26 cellular contexts compared by ENCODE assay signal in genomic region chr4:186953601-186954260, GRCh38.
DNase-seq lines count a peak whose midpoint lies in the region; ATAC-seq, FAIRE-seq and TF ChIP-seq lines count a peak whose summit lies in the region.
"Had no signal": no experiment of that assay in that cellular context is flagged by ENCODE, and none has a peak within 500 bp of the region (broad histone marks: within the 10 kb centered on the region; RNA-seq: fewer than 3 reads in every experiment).

No MANE protein-coding gene starts in this region.

- no peaks in the 10 kb centered on the region for H3K9me3 ChIP-seq in HCT116 (ENCODE audit: control insufficient read depth in 1 of 2, insufficient read depth in 1 of 2, low read depth in 1 of 2, low read length in 2 of 2)
- no peaks in the 10 kb centered on the region for H3K9me3 ChIP-seq in K562 (replicated peaks; ENCODE audit: control insufficient read depth, insufficient read depth, low read depth, low read length)
- H3K9me3 ChIP-seq in lower lobe of right lung, result no peaks in the 10 kb centered on the region
- H3K9me3 ChIP-seq in upper lobe of left lung, result no peaks in the 10 kb centered on the region
- H3K9me3 ChIP-seq in MM.1S (replicated peaks; ENCODE audit: insufficient read depth, low read length), result no peaks in the 10 kb centered on the region
- H3K9me3 ChIP-seq: esophagus squamous epithelium, mucosa of descending colon, neutrophil, sigmoid colon had no signal

- H3K4me1 ChIP-seq in HCT116 (ENCODE audit: control insufficient read depth in 1 of 2, insufficient read depth in 2 of 2, low read length in 2 of 2), result peaks cover under 1 to 15% of the 10 kb centered on the region in 2 experiments; a peak in 3 of 4 replicates
- H3K4me1 ChIP-seq in K562 (replicated peaks in 1 of 2; ENCODE audit: control insufficient read depth in 2 of 2, insufficient read depth in 2 of 2, low read length in 2 of 2), result no peaks in the 10 kb centered on the region
- no peaks in the 10 kb centered on the region for H3K4me1 ChIP-seq in lower lobe of right lung
- no peaks in the 10 kb centered on the region for H3K4me1 ChIP-seq in upper lobe of left lung
- no peaks in the 10 kb centered on the region for H3K4me1 ChIP-seq in MM.1S (ENCODE audit: low read length)
- H3K4me1 ChIP-seq: esophagus squamous epithelium had no signal

- CTCF ChIA-PET in HCT116 (lab: Charles Lee) (no interaction called here), K562 (lab: Yijun Ruan, JAX; ENCODE audit: low intra/inter-chr PET ratio) (no interaction called here)

- H3K4me3 ChIP-seq in HCT116 (replicated peaks in 1 of 2; ENCODE audit: low read depth in 1 of 2, low read length in 2 of 2) (no peak overlapping the region), K562 (no peak overlapping the region), lower lobe of right lung (no peak overlapping the region), upper lobe of left lung (no peak overlapping the region), MM.1S (ENCODE audit: low read length) (no peak overlapping the region)
- H3K4me3 ChIP-seq: BLaER1 treated with 17β-estradiol and CSF1 and Interleukin-3, amounts not matched to agents 10 nM and 100 nM; esophagus squamous epithelium; hepatocyte; mucosa of descending colon; sigmoid colon had no signal

- RAD21 ChIA-PET in HCT116 (lab: Charles Lee; ENCODE audit: low non-redundant PET in 1 of 2, low total read pairs in 2 of 2, uncharacterized antibody in 2 of 2, unreplicated experiment in 2 of 2), result no interaction called here

- no peak for FAIRE-seq in K562 (lab: Jason Lieb, UNC)
- FAIRE-seq: bronchial epithelial cell, H54, kidney had no signal

- DNase-seq in HCT116 (ENCODE audit: low read depth, low spot score) (no peak), K562 (ENCODE audit: extremely low read depth in 1 of 4, low spot score in 3 of 4) (no peak), lower lobe of right lung (no peak), upper lobe of left lung (peak in 1 of 2 donors; percentile 30), GF-D8 (lab: John Stamatoyannopoulos, UW) (no peak), MM.1S (no peak)
- DNase-seq: activated CD8-positive, alpha-beta T cell treated with anti-CD3 and anti-CD28 coated beads for 36 hours; activated naive CD8-positive, alpha-beta T cell treated with anti-CD3 and anti-CD28 coated beads for 36 hours; activated T-cell treated with anti-CD3 and anti-CD28 coated beads, Interleukin-2, amount 50 U/mL, for 72 hours; esophagus squamous epithelium; kidney; mucosa of descending colon; NCI-H1417; NCI-H2171; NCI-H774; sigmoid colon; stimulated activated CD4-positive, alpha-beta T cell treated with anti-CD3 and anti-CD28 coated beads, Interleukin-4, amount 100 ng/mL, for 1 hour; T-helper 17 cell had no signal

- H3K27ac ChIP-seq in HCT116 (ENCODE audit: low read depth, low read length), result no peak overlapping the region
- no peak overlapping the region for H3K27ac ChIP-seq in K562 (ENCODE audit: extremely low read depth, low read depth, low read length)
- H3K27ac ChIP-seq in lower lobe of right lung, result no peak overlapping the region
- H3K27ac ChIP-seq in upper lobe of left lung, result no peak overlapping the region
- no peak overlapping the region for H3K27ac ChIP-seq in MM.1S (ENCODE audit: low read length)
- H3K27ac ChIP-seq: BLaER1 treated with 17β-estradiol and CSF1 and Interleukin-3, amounts not matched to agents 10 nM and 100 nM; esophagus squamous epithelium; hepatocyte; KMS-11; neutrophil had no signal

- intact Hi-C loops in HCT116 (cut with micrococcal nuclease) (no loop called here), K562 (cut with micrococcal nuclease) (no loop called here), lower lobe of right lung (cut with DNase I) (no loop called here)

- H3K9me2 ChIP-seq in HCT116 (ENCODE audit: insufficient read depth) (no peaks in the 10 kb centered on the region), MM.1S (replicated peaks; ENCODE audit: insufficient read depth, low read length) (no peaks in the 10 kb centered on the region)

- POLR2A ChIA-PET in HCT116 (lab: Charles Lee), result no interaction called here
- POLR2A ChIA-PET in K562 (lab: Yijun Ruan, JAX), result no interaction called here

- H3K27me3 ChIP-seq in HCT116 (ENCODE audit: insufficient read depth, low read length) (no peaks in the 10 kb centered on the region), K562 (ENCODE audit: control insufficient read depth in 2 of 2, insufficient read depth in 2 of 2, low read length in 2 of 2) (peaks cover 17 to 26% of the 10 kb centered on the region in 2 experiments; a peak in 4 of 5 replicates), lower lobe of right lung (ENCODE audit: low read depth) (no peaks in the 10 kb centered on the region), upper lobe of left lung (no peaks in the 10 kb centered on the region), MM.1S (replicated peaks; ENCODE audit: insufficient read depth, low read length) (no peaks in the 10 kb centered on the region)
- H3K27me3 ChIP-seq: BLaER1 treated with 17β-estradiol and CSF1 and Interleukin-3, amounts not matched to agents 10 nM and 100 nM; esophagus squamous epithelium; hepatocyte; neutrophil; sigmoid colon had no signal

- H2AFZ ChIP-seq in HCT116 (ENCODE audit: low read depth, low read length, poor library complexity, severe bottlenecking) (peak overlapping the region; percentile 23), K562 (ENCODE audit: low read depth, low read length) (no peak overlapping the region), MM.1S (ENCODE audit: low read length) (no peak overlapping the region)
- H2AFZ ChIP-seq: hepatocyte had no signal

- no peaks in the 10 kb centered on the region for H3K79me2 ChIP-seq in HCT116 (ENCODE audit: insufficient read depth, low read length)
- H3K79me2 ChIP-seq in K562 (ENCODE audit: control insufficient read depth, insufficient read depth, low read length), result no peaks in the 10 kb centered on the region
- H3K79me2 ChIP-seq in MM.1S (ENCODE audit: low read length), result no peaks in the 10 kb centered on the region
- H3K79me2 ChIP-seq: hepatocyte had no signal

- H3K9ac ChIP-seq in HCT116 (ENCODE audit: low read length), result no peak overlapping the region
- no peak overlapping the region for H3K9ac ChIP-seq in K562 (ENCODE audit: insufficient read depth in 1 of 2, low read depth in 2 of 2, low read length in 2 of 2)
- no peak overlapping the region for H3K9ac ChIP-seq in MM.1S (ENCODE audit: low read length)
- H3K9ac ChIP-seq: BLaER1 treated with 17β-estradiol and CSF1 and Interleukin-3, amounts not matched to agents 10 nM and 100 nM; KMS-11 had no signal

- H4K20me1 ChIP-seq in HCT116 (ENCODE audit: insufficient read depth) (no peaks in the 10 kb centered on the region), K562 (replicated peaks; ENCODE audit: control insufficient read depth, insufficient read depth, low read length) (no peaks in the 10 kb centered on the region), MM.1S (ENCODE audit: insufficient read depth, low read length) (no peaks in the 10 kb centered on the region)
- H4K20me1 ChIP-seq: BLaER1 treated with 17β-estradiol and CSF1 and Interleukin-3, amounts not matched to agents 10 nM and 100 nM had no signal

- H3K4me2 ChIP-seq in HCT116 (ENCODE audit: low read length), result peak overlapping the region; percentile 35
- no peak overlapping the region for H3K4me2 ChIP-seq in K562 (ENCODE audit: insufficient read depth, low read length)
- H3K4me2 ChIP-seq in MM.1S (ENCODE audit: low read depth, low read length), result no peak overlapping the region
- H3K4me2 ChIP-seq: BLaER1 treated with 17β-estradiol and CSF1 and Interleukin-3, amounts not matched to agents 10 nM and 100 nM; hepatocyte; KMS-11 had no signal

- no peaks in the 10 kb centered on the region for H3K36me3 ChIP-seq in HCT116 (ENCODE audit: control insufficient read depth in 1 of 2, insufficient read depth in 2 of 2, low read length in 2 of 2)
- H3K36me3 ChIP-seq in K562 (ENCODE audit: control insufficient read depth, insufficient read depth, low read length), result no peaks in the 10 kb centered on the region
- H3K36me3 ChIP-seq in lower lobe of right lung, result no peaks in the 10 kb centered on the region
- no peaks in the 10 kb centered on the region for H3K36me3 ChIP-seq in upper lobe of left lung
- no peaks in the 10 kb centered on the region for H3K36me3 ChIP-seq in MM.1S (replicated peaks; ENCODE audit: insufficient read depth, low read length)
- H3K36me3 ChIP-seq: BLaER1 treated with 17β-estradiol and CSF1 and Interleukin-3, amounts not matched to agents 10 nM and 100 nM; esophagus squamous epithelium; neutrophil; sigmoid colon had no signal

- no peaks in the 10 kb centered on the region for H3K9me1 ChIP-seq in K562 (ENCODE audit: control insufficient read depth, insufficient read depth, low read length)

- TF ChIP-seq EP300 in K562 (IDR thresholded peaks at IDR 0.05; ENCODE audit: low read length), result no peak
- peak in 1 of 4 donors; percentile 21 for TF ChIP-seq EP300 in upper lobe of left lung (IDR thresholded peaks at IDR 0.05)

- TF ChIP-seq POLR2A in HCT116 (IDR thresholded peaks at IDR 0.05; ENCODE audit: borderline replicate concordance, extremely low read depth, insufficient read depth, insufficient read length) (no peak), K562 (conservative IDR thresholded peaks at IDR 0.05) (no peak), upper lobe of left lung (IDR thresholded peaks at IDR 0.05) (no peak)

- no TSS peak for BruUV-seq in HCT116 (replicated peaks; lab: Mats Ljungman, UMichigan)
- no TSS peak for BruUV-seq in K562 (replicated peaks; lab: Mats Ljungman, UMichigan)

- H3F3A ChIP-seq in MM.1S (ENCODE audit: insufficient read depth, low read length), result no peaks in the 10 kb centered on the region

- TF ChIP-seq RAD21 in HCT116 (IDR thresholded peaks at IDR 0.05; ENCODE audit: low read depth) (no peak), K562 (CRISPR knock-in tag; conservative IDR thresholded peaks at IDR 0.05 in 1 of 2, IDR thresholded peaks at IDR 0.05 in 1 of 2) (no peak)

- 3% methylated on average over 13 of the region's 13 CpGs for WGBS in K562 (ENCODE audit: insufficient coverage, low coverage, missing lambda C conversion rate)
- WGBS in upper lobe of left lung, 2 donors, result 66 to 80% methylated on average over 13 of the region's 13 CpGs

- ATAC-seq in HCT116 (no peak), K562 (no peak), lower lobe of right lung (peak; percentile 45 to 84), upper lobe of left lung (ENCODE audit: low FRiP score in 2 of 2) (peak; percentile 51 to 86), GM21526 (IDR thresholded peaks at IDR 0.05; ENCODE audit: low FRiP score, unreplicated experiment) (no peak)
- ATAC-seq: activated CD8-positive, alpha-beta T cell treated with anti-CD3 and anti-CD28 coated beads for 36 hours; activated T-cell treated with anti-CD3 and anti-CD28 coated beads, Interleukin-2, amount 50 U/mL, for 72 hours; mucosa of descending colon; T-helper 17 cell; WTC11 had no signal

- no peak for TF ChIP-seq CTCF in HCT116 (IDR thresholded peaks at IDR 0.05 in 2 of 3, conservative IDR thresholded peaks at IDR 0.05 in 1 of 3; ENCODE audit: borderline replicate concordance in 1 of 3, insufficient read depth in 1 of 3, low read depth in 2 of 3, low read length in 2 of 3)
- TF ChIP-seq CTCF in K562 (IDR thresholded peaks at IDR 0.05 in 2 of 3, conservative IDR thresholded peaks at IDR 0.05 in 1 of 3; ENCODE audit: insufficient read depth in 2 of 3, low read depth in 1 of 3, low read length in 3 of 3), result no peak
- no peak for TF ChIP-seq CTCF in lower lobe of right lung (IDR thresholded peaks at IDR 0.05)
- TF ChIP-seq CTCF in upper lobe of left lung (IDR thresholded peaks at IDR 0.05), result no peak
- no peak for TF ChIP-seq CTCF in MM.1S (IDR thresholded peaks at IDR 0.05; ENCODE audit: low read length)

- in situ Hi-C loops in K562 (cut with MboI), result no loop called here

Comparison
In these comparisons a context has a peak if more than half of its experiments do, and no peak if none do; other contexts are left out.
1. ATAC-seq: peak in lower lobe of right lung (2 of 2) and upper lobe of left lung (2 of 2); none in HCT116 (single experiment), K562 (single experiment) and GM21526 (single experiment).